In genomic region chr15:37594431-37594830, GRCh38 we compare ENCODE assay signal across 1 cellular context.
TF ChIP-seq lines count a peak whose summit lies in the region.

No MANE protein-coding gene starts in this region.

TF ChIP-seq in H1, 55 proteins besides CTCF, POLR2A, EP300 and RAD21 (continued from another document):
- no peak for TF ChIP-seq CHD7 (IDR thresholded peaks at IDR 0.05; ENCODE audit: insufficient replicate concordance, low read length)
- TF ChIP-seq TEAD4 (IDR thresholded peaks at IDR 0.05; ENCODE audit: low read depth, low read length): no peak
- no peak for TF ChIP-seq POLR2AphosphoS5 (IDR thresholded peaks at IDR 0.05; ENCODE audit: low read depth, low read length)
TF ChIP-seq in H1: peak in this region for 0.
